ENCODE assay signal across 16 cellular contexts in the genomic region with DNA sequence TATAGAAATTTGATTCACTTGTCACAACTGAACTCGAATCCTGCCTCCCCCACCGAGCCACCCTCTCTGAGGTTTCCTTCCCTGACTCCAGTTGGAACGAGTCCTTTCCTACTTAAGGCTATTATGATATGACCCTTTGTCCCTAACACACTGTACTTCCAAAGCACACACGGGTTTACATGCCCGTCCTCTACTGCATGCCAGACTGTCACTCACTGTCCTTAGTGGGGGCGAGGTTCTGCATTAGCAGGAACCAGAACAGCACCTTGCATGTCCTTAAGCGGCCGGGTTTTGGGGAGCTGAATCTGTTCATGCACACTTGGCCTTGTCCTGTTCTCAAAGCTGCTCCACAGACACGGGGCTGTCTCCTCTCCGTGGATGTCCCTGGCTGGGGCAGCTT.
DNase-seq lines count a peak whose midpoint lies in the region; ATAC-seq and TF ChIP-seq lines count a peak whose summit lies in the region.
"Had no signal": no experiment of that assay in that cellular context is flagged by ENCODE, and none has a peak within 500 bp of the region (broad histone marks: within the 10 kb centered on the region; RNA-seq: fewer than 3 reads in every experiment).

No MANE protein-coding gene starts in this region.

- H3K4me3 Mint-ChIP-seq in HFFc6: no peak overlapping the region
- H3K4me3 Mint-ChIP-seq: CD4-positive, CD25-positive, alpha-beta regulatory T cell; H9; IgD-negative memory B cell had no signal

- no peaks in the 10 kb centered on the region for H3K9me3 ChIP-seq in heart left ventricle
- no peaks in the 10 kb centered on the region for H3K9me3 ChIP-seq in right cardiac atrium (ENCODE audit: control insufficient read depth, low read length)
- H3K9me3 ChIP-seq: BLaER1 treated with 17β-estradiol and CSF1 and Interleukin-3, amounts not matched to agents 10 nM and 100 nM had no signal

- H3K27ac Mint-ChIP-seq in HFFc6: no peak overlapping the region
- H3K27ac Mint-ChIP-seq: CD4-positive, CD25-positive, alpha-beta regulatory T cell; H9; IgD-negative memory B cell had no signal

- 33 to 49% (median 44%) methylated on average over 10 of the region's 10 CpGs for WGBS in heart left ventricle, 4 donors
- WGBS in right cardiac atrium: 56% methylated on average over 10 of the region's 10 CpGs

- no peaks in the 10 kb centered on the region for H3K36me3 ChIP-seq in heart left ventricle
- H3K36me3 ChIP-seq: BLaER1 treated with 17β-estradiol and CSF1 and Interleukin-3, amounts not matched to agents 10 nM and 100 nM had no signal

- intact Hi-C loops in Right ventricle myocardium superior (cut with DNase I) (no loop called here), cardiac septum (cut with DNase I) (no loop called here), heart left ventricle (cut with DNase I) (no loop called here), right cardiac atrium (cut with DNase I) (no loop called here)

- H3K27me3 ChIP-seq in heart left ventricle: no peaks in the 10 kb centered on the region
- H3K27me3 ChIP-seq in right cardiac atrium (ENCODE audit: control insufficient read depth, insufficient read depth): no peaks in the 10 kb centered on the region
- H3K27me3 ChIP-seq: BLaER1 treated with 17β-estradiol and CSF1 and Interleukin-3, amounts not matched to agents 10 nM and 100 nM had no signal

- H3K4me3 ChIP-seq in heart left ventricle: no peak overlapping the region
- H3K4me3 ChIP-seq in right cardiac atrium (ENCODE audit: low read length): no peak overlapping the region
- H3K4me3 ChIP-seq: BLaER1 treated with 17β-estradiol and CSF1 and Interleukin-3, amounts not matched to agents 10 nM and 100 nM; GM23248 had no signal

- H3K27ac ChIP-seq in heart left ventricle (peak overlapping the region in 4 of 12 donors; percentile 37 to 59 (median 50)), right cardiac atrium (ENCODE audit: low read length) (peak overlapping the region; percentile 79)
- H3K27ac ChIP-seq: GM23248 had no signal

- TF ChIP-seq POLR2A in heart left ventricle (IDR thresholded peaks at IDR 0.05): no peak

- H3K27me3 Mint-ChIP-seq in HFFc6 (ENCODE audit: insufficient read depth): peaks cover 17% of the 10 kb centered on the region
- H3K27me3 Mint-ChIP-seq: CD4-positive, CD25-positive, alpha-beta regulatory T cell; IgD-negative memory B cell had no signal

- H3K9me3 Mint-ChIP-seq in HFFc6: no peaks in the 10 kb centered on the region
- H3K9me3 Mint-ChIP-seq: H9, IgD-negative memory B cell had no signal

- peak; percentile 93 for ATAC-seq in Right ventricle myocardium superior (ENCODE audit: poor library complexity)
- peak; percentile 90 to 94 (median 94) for ATAC-seq in heart left ventricle
- peak; percentile 84 to 94 for ATAC-seq in right cardiac atrium
- ATAC-seq in HG02678 (IDR thresholded peaks at IDR 0.05; ENCODE audit: unreplicated experiment): no peak
- ATAC-seq in GM18861 (IDR thresholded peaks at IDR 0.05; ENCODE audit: unreplicated experiment): no peak

- no peak for TF ChIP-seq CTCF in heart left ventricle (IDR thresholded peaks at IDR 0.05)
- no peak for TF ChIP-seq CTCF in HFFc6 (IDR thresholded peaks at IDR 0.05)

- H3K36me3 Mint-ChIP-seq in HFFc6 (ENCODE audit: low read depth): no peaks in the 10 kb centered on the region
- H3K36me3 Mint-ChIP-seq: CD4-positive, CD25-positive, alpha-beta regulatory T cell; IgD-negative memory B cell had no signal

- DNase-seq in Right ventricle myocardium superior (peak; percentile 61), cardiac septum (ENCODE audit: low spot score) (no peak), heart left ventricle (peak in 3 of 5 donors; percentile 15 to 58 (median 54)), right cardiac atrium (peak in 2 of 3 donors; percentile 48 to 60), HFFc6 (no peak)
- DNase-seq: ACHN; CD4-positive, CD25-positive, alpha-beta regulatory T cell; DMS53; GF-D8; GM23248; H9; KG1 had no signal

- H3K4me1 Mint-ChIP-seq in HFFc6 (ENCODE audit: low read depth): no peaks in the 10 kb centered on the region
- H3K4me1 Mint-ChIP-seq: CD4-positive, CD25-positive, alpha-beta regulatory T cell; IgD-negative memory B cell had no signal

- peaks cover 0 to 16% (median 2%) of the 10 kb centered on the region in 12 donors for H3K4me1 ChIP-seq in heart left ventricle
- no peaks in the 10 kb centered on the region for H3K4me1 ChIP-seq in right cardiac atrium (ENCODE audit: control insufficient read depth, insufficient read depth, low read length)

Comparison
In these comparisons a context has a peak if more than half of its experiments do, and no peak if none do; other contexts are left out.
1. DNase-seq: peak in Right ventricle myocardium superior (single experiment), heart left ventricle (3 of 5) and right cardiac atrium (2 of 3); none in cardiac septum (single experiment) and HFFc6 (single experiment).
2. ATAC-seq: peak in Right ventricle myocardium superior (single experiment), heart left ventricle (4 of 4) and right cardiac atrium (2 of 2); none in HG02678 (single experiment) and GM18861 (single experiment).